In the genomic region with DNA sequence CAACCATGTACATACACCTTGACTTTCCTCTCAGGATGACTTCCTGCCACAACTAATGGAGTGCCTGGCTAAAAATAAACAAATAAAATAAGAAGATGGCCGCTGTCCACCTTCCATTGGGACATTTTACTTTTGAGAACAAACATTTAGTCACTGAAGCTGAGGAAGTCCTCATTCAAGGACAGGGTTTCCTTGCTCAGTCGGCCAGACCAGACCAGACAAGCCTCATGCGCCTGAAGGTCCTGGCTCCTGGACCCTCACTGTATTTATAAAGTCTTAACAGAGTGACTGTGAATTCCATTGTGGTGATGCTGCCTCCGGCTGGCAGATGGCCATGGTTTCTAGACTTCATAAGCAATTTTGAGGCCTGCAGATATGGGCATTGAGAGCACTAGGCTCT, we compare ENCODE assay signal across 10 cellular contexts.
DNase-seq lines count a peak whose midpoint lies in the region; ATAC-seq lines count a peak whose summit lies in the region.
"Had no signal": no experiment of that assay in that cellular context is flagged by ENCODE, and none has a peak within 500 bp of the region (broad histone marks: within the 10 kb centered on the region; RNA-seq: fewer than 3 reads in every experiment).

No MANE protein-coding gene starts in this region.

- peak overlapping the region; percentile 62 for H3K27ac Mint-ChIP-seq in stimulated activated naive CD8-positive, alpha-beta T cell treated with anti-CD3 and anti-CD28 coated beads, Interleukin-15, Interleukin-2, amounts not matched to agents 100 ng/mL and 50 ng/mL, for 24 hours
- H3K27ac Mint-ChIP-seq: activated naive CD8-positive, alpha-beta T cell treated with anti-CD3 and anti-CD28 coated beads, Interleukin-2, amount 10 ng/mL, durations not matched to agents 7 days and 5 days had no signal

- no peaks in the 10 kb centered on the region for H3K27me3 Mint-ChIP-seq in stimulated activated naive CD8-positive, alpha-beta T cell treated with anti-CD3 and anti-CD28 coated beads, Interleukin-15, Interleukin-2, amounts not matched to agents 100 ng/mL and 50 ng/mL, for 24 hours
- H3K27me3 Mint-ChIP-seq: activated naive CD8-positive, alpha-beta T cell treated with anti-CD3 and anti-CD28 coated beads, Interleukin-2, amount 10 ng/mL, durations not matched to agents 7 days and 5 days had no signal

- peaks cover 81% of the 10 kb centered on the region for H3K4me1 Mint-ChIP-seq in stimulated activated naive CD8-positive, alpha-beta T cell treated with anti-CD3 and anti-CD28 coated beads, Interleukin-15, Interleukin-2, amounts not matched to agents 100 ng/mL and 50 ng/mL, for 24 hours (ENCODE audit: low read depth)

- ATAC-seq in stimulated activated naive CD8-positive, alpha-beta T cell treated with anti-CD3 and anti-CD28 coated beads, Interleukin-15, Interleukin-2, amounts not matched to agents 100 U/mL and 50 U/mL, for 24 hours, result no peak
- no peak for ATAC-seq in HG03432 (IDR thresholded peaks at IDR 0.05; ENCODE audit: unreplicated experiment)

- DNase-seq in stimulated activated naive CD8-positive, alpha-beta T cell treated with anti-CD3 and anti-CD28 coated beads, Interleukin-15, Interleukin-2, amounts not matched to agents 100 U/mL and 50 U/mL, for 24 hours, result no peak
- DNase-seq in dermis microvascular lymphatic vessel endothelial cell (ENCODE audit: low read depth in 2 of 2), result peak; percentile 70 to 93
- DNase-seq in mucosa of gallbladder (ENCODE audit: low spot score), result peak; percentile 60
- no peak for DNase-seq in NCI-H1092 treated with DMSO at 0.1 percent for 48 hours (lab: John Stamatoyannopoulos, UW)
- DNase-seq in posterior cingulate gyrus, result no peak
- DNase-seq in activated T-cell treated with anti-CD3 and anti-CD28 coated beads for 4 hours, result no peak
- DNase-seq: activated naive CD8-positive, alpha-beta T cell treated with anti-CD3 and anti-CD28 coated beads, Interleukin-2, amount 10 ng/mL, durations not matched to agents 7 days and 5 days; DND-41 had no signal

- peaks cover 25% of the 10 kb centered on the region for H3K36me3 Mint-ChIP-seq in stimulated activated naive CD8-positive, alpha-beta T cell treated with anti-CD3 and anti-CD28 coated beads, Interleukin-15, Interleukin-2, amounts not matched to agents 100 ng/mL and 50 ng/mL, for 24 hours (ENCODE audit: low read depth)

- H3K9me3 Mint-ChIP-seq in stimulated activated naive CD8-positive, alpha-beta T cell treated with anti-CD3 and anti-CD28 coated beads, Interleukin-15, Interleukin-2, amounts not matched to agents 100 ng/mL and 50 ng/mL, for 24 hours, result no peaks in the 10 kb centered on the region

- intact Hi-C loops in posterior cingulate gyrus (cut with DNase I), result no loop called here

- no peak overlapping the region for H3K4me3 Mint-ChIP-seq in stimulated activated naive CD8-positive, alpha-beta T cell treated with anti-CD3 and anti-CD28 coated beads, Interleukin-15, Interleukin-2, amounts not matched to agents 100 ng/mL and 50 ng/mL, for 24 hours
- H3K4me3 Mint-ChIP-seq: activated naive CD8-positive, alpha-beta T cell treated with anti-CD3 and anti-CD28 coated beads, Interleukin-2, amount 10 ng/mL, durations not matched to agents 7 days and 5 days had no signal

Comparison
In these comparisons a context has a peak if more than half of its experiments do, and no peak if none do; other contexts are left out.
1. DNase-seq: peak in dermis microvascular lymphatic vessel endothelial cell (2 of 2) and mucosa of gallbladder (single experiment); none in stimulated activated naive CD8-positive, alpha-beta T cell treated with anti-CD3 and anti-CD28 coated beads, Interleukin-15, Interleukin-2, amounts not matched to agents 100 U/mL and 50 U/mL, for 24 hours (single experiment), NCI-H1092 treated with DMSO at 0.1 percent for 48 hours (single experiment), posterior cingulate gyrus (0 of 10) and activated T-cell treated with anti-CD3 and anti-CD28 coated beads for 4 hours (single experiment).